In genomic region chr3:112688085-112688769, GRCh38 we compare ENCODE assay signal across 1 cellular context.
TF ChIP-seq lines count a peak whose summit lies in the region.

No MANE protein-coding gene starts in this region.

TF ChIP-seq in SK-N-SH, 30 proteins besides CTCF, POLR2A, EP300 and RAD21 (continued from another document):
- TF ChIP-seq MXI1 (IDR thresholded peaks at IDR 0.05; ENCODE audit: low read depth, low read length) = no peak
- TF ChIP-seq FOXM1 (IDR thresholded peaks at IDR 0.05; ENCODE audit: low read depth) = no peak
- no peak for TF ChIP-seq FOXJ3 (CRISPR knock-in tag; IDR thresholded peaks at IDR 0.05)
- TF ChIP-seq TEAD4 (IDR thresholded peaks at IDR 0.05; ENCODE audit: borderline replicate concordance, insufficient read depth) = no peak
- no peak for TF ChIP-seq RXRA (IDR thresholded peaks at IDR 0.05; ENCODE audit: borderline replicate concordance, low read depth)
- no peak for TF ChIP-seq NFIC (IDR thresholded peaks at IDR 0.05; ENCODE audit: borderline replicate concordance)
- TF ChIP-seq, protein P1, sequence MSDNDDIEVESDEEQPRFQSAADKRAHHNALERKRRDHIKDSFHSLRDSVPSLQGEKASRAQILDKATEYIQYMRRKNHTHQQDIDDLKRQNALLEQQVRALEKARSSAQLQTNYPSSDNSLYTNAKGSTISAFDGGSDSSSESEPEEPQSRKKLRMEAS (IDR thresholded peaks at IDR 0.05; ENCODE audit: low read depth) = no peak
- TF ChIP-seq ELF1 (IDR thresholded peaks at IDR 0.05) = no peak
- no peak for TF ChIP-seq MEF2A (IDR thresholded peaks at IDR 0.05; ENCODE audit: borderline replicate concordance, low read depth)
- TF ChIP-seq FOSL2 (IDR thresholded peaks at IDR 0.05; ENCODE audit: borderline replicate concordance, low read depth) = no peak
- TF ChIP-seq GABPA (IDR thresholded peaks at IDR 0.05; ENCODE audit: low read depth) = no peak
- TF ChIP-seq RFX5 (IDR thresholded peaks at IDR 0.05; ENCODE audit: low read length) = no peak
- no peak for TF ChIP-seq TAF1 (IDR thresholded peaks at IDR 0.05; ENCODE audit: borderline replicate concordance, low read depth, low read length)
- no peak for TF ChIP-seq RCOR1 (IDR thresholded peaks at IDR 0.05; ENCODE audit: low read length)
- no peak for TF ChIP-seq SMC3 (IDR thresholded peaks at IDR 0.05; ENCODE audit: low read depth, low read length)
- no peak for TF ChIP-seq GATA2 (CRISPR knock-in tag; IDR thresholded peaks at IDR 0.05)
